Comparison of ENCODE assay signal across 1 cellular context in genomic region chr6:42746452-42747400, GRCh38.
TF ChIP-seq lines count a peak whose summit lies in the region.

No MANE protein-coding gene starts in this region.

TF ChIP-seq in WTC11, 78 proteins besides CTCF, POLR2A, EP300 and RAD21 (continued from another document and continues in another):
- TF ChIP-seq IRF1 (CRISPR knock-in tag; IDR thresholded peaks at IDR 0.05) (no peak), FOXK1 (CRISPR knock-in tag; IDR thresholded peaks at IDR 0.05) (peak; percentile 35; the same call in 1 of the 2 replicates), SMAD4 (CRISPR knock-in tag; IDR thresholded peaks at IDR 0.05) (no peak), TEAD1 (CRISPR knock-in tag; IDR thresholded peaks at IDR 0.05) (peak; percentile 12; the same call in 1 of the 2 replicates), SP1 (CRISPR knock-in tag; conservative IDR thresholded peaks at IDR 0.05) (peak; percentile 75; the same call in 1 of the 2 replicates), IRF2 (CRISPR knock-in tag; IDR thresholded peaks at IDR 0.05; ENCODE audit: borderline replicate concordance, low read depth) (no peak), TEAD4 (CRISPR knock-in tag; IDR thresholded peaks at IDR 0.05) (no peak), AR (CRISPR knock-in tag; IDR thresholded peaks at IDR 0.05) (no peak), ZNF396 (CRISPR knock-in tag; IDR thresholded peaks at IDR 0.05; ENCODE audit: borderline replicate concordance) (no peak), CDX4 (CRISPR knock-in tag; IDR thresholded peaks at IDR 0.05; ENCODE audit: borderline replicate concordance) (no peak), ZNF263 (CRISPR knock-in tag; IDR thresholded peaks at IDR 0.05; ENCODE audit: low read depth) (no peak), ZBTB21 (CRISPR knock-in tag; IDR thresholded peaks at IDR 0.05; ENCODE audit: borderline replicate concordance) (0 out of 2 replicates have a peak, but pooled peaks have one; percentile 24), NR1H2 (CRISPR knock-in tag; IDR thresholded peaks at IDR 0.05) (no peak), MXD4 (CRISPR knock-in tag; IDR thresholded peaks at IDR 0.05; ENCODE audit: borderline replicate concordance) (no peak), HMGA2 (CRISPR knock-in tag; IDR thresholded peaks at IDR 0.05) (no peak), ATF3 (CRISPR knock-in tag; conservative IDR thresholded peaks at IDR 0.05) (no peak), ZNF317 (CRISPR knock-in tag; IDR thresholded peaks at IDR 0.05; ENCODE audit: borderline replicate concordance, low read depth) (no peak), PRRX2 (CRISPR knock-in tag; IDR thresholded peaks at IDR 0.05) (no peak), KAT7 (CRISPR knock-in tag; IDR thresholded peaks at IDR 0.05; ENCODE audit: borderline replicate concordance) (no peak), ESRRA (CRISPR knock-in tag; IDR thresholded peaks at IDR 0.05; ENCODE audit: borderline replicate concordance) (no peak), TCF7 (CRISPR knock-in tag; IDR thresholded peaks at IDR 0.05; ENCODE audit: low read depth) (no peak), ETV6 (CRISPR knock-in tag; IDR thresholded peaks at IDR 0.05) (0 out of 2 replicates have a peak, but pooled peaks have one; percentile 39), CBFB (CRISPR knock-in tag; IDR thresholded peaks at IDR 0.05; ENCODE audit: low read depth) (no peak), ZNF219 (CRISPR knock-in tag; IDR thresholded peaks at IDR 0.05; ENCODE audit: borderline replicate concordance) (0 out of 2 replicates have a peak, but pooled peaks have one; percentile 25), GTF2I (CRISPR knock-in tag; conservative IDR thresholded peaks at IDR 0.05) (no peak), ZMAT4 (CRISPR knock-in tag; IDR thresholded peaks at IDR 0.05) (no peak), ZNF138 (CRISPR knock-in tag; conservative IDR thresholded peaks at IDR 0.05) (no peak), RORB (CRISPR knock-in tag; IDR thresholded peaks at IDR 0.05) (no peak)
- TF ChIP-seq, protein P1, sequence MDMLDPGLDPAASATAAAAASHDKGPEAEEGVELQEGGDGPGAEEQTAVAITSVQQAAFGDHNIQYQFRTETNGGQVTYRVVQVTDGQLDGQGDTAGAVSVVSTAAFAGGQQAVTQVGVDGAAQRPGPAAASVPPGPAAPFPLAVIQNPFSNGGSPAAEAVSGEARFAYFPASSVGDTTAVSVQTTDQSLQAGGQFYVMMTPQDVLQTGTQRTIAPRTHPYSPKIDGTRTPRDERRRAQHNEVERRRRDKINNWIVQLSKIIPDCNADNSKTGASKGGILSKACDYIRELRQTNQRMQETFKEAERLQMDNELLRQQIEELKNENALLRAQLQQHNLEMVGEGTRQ (CRISPR knock-in tag; IDR thresholded peaks at IDR 0.05): no peak
- TF ChIP-seq, protein P2, sequence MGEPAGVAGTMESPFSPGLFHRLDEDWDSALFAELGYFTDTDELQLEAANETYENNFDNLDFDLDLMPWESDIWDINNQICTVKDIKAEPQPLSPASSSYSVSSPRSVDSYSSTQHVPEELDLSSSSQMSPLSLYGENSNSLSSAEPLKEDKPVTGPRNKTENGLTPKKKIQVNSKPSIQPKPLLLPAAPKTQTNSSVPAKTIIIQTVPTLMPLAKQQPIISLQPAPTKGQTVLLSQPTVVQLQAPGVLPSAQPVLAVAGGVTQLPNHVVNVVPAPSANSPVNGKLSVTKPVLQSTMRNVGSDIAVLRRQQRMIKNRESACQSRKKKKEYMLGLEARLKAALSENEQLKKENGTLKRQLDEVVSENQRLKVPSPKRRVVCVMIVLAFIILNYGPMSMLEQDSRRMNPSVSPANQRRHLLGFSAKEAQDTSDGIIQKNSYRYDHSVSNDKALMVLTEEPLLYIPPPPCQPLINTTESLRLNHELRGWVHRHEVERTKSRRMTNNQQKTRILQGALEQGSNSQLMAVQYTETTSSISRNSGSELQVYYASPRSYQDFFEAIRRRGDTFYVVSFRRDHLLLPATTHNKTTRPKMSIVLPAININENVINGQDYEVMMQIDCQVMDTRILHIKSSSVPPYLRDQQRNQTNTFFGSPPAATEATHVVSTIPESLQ (CRISPR knock-in tag; IDR thresholded peaks at IDR 0.05): no peak
- TF ChIP-seq, protein P3, sequence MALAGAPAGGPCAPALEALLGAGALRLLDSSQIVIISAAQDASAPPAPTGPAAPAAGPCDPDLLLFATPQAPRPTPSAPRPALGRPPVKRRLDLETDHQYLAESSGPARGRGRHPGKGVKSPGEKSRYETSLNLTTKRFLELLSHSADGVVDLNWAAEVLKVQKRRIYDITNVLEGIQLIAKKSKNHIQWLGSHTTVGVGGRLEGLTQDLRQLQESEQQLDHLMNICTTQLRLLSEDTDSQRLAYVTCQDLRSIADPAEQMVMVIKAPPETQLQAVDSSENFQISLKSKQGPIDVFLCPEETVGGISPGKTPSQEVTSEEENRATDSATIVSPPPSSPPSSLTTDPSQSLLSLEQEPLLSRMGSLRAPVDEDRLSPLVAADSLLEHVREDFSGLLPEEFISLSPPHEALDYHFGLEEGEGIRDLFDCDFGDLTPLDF (CRISPR knock-in tag; IDR thresholded peaks at IDR 0.05): 0 out of 2 replicates have a peak, but pooled peaks have one; percentile 12
- TF ChIP-seq, protein P4, sequence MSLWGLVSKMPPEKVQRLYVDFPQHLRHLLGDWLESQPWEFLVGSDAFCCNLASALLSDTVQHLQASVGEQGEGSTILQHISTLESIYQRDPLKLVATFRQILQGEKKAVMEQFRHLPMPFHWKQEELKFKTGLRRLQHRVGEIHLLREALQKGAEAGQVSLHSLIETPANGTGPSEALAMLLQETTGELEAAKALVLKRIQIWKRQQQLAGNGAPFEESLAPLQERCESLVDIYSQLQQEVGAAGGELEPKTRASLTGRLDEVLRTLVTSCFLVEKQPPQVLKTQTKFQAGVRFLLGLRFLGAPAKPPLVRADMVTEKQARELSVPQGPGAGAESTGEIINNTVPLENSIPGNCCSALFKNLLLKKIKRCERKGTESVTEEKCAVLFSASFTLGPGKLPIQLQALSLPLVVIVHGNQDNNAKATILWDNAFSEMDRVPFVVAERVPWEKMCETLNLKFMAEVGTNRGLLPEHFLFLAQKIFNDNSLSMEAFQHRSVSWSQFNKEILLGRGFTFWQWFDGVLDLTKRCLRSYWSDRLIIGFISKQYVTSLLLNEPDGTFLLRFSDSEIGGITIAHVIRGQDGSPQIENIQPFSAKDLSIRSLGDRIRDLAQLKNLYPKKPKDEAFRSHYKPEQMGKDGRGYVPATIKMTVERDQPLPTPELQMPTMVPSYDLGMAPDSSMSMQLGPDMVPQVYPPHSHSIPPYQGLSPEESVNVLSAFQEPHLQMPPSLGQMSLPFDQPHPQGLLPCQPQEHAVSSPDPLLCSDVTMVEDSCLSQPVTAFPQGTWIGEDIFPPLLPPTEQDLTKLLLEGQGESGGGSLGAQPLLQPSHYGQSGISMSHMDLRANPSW (CRISPR knock-in tag; conservative IDR thresholded peaks at IDR 0.05; ENCODE audit: low read depth): no peak
- TF ChIP-seq, protein P5, sequence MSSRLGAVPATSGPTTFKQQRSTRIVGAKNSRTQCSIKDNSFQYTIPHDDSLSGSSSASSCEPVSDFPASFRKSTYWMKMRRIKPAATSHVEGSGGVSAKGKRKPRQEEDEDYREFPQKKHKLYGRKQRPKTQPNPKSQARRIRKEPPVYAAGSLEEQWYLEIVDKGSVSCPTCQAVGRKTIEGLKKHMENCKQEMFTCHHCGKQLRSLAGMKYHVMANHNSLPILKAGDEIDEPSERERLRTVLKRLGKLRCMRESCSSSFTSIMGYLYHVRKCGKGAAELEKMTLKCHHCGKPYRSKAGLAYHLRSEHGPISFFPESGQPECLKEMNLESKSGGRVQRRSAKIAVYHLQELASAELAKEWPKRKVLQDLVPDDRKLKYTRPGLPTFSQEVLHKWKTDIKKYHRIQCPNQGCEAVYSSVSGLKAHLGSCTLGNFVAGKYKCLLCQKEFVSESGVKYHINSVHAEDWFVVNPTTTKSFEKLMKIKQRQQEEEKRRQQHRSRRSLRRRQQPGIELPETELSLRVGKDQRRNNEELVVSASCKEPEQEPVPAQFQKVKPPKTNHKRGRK (CRISPR knock-in tag; IDR thresholded peaks at IDR 0.05; ENCODE audit: borderline replicate concordance): no peak
- TF ChIP-seq, protein P6, sequence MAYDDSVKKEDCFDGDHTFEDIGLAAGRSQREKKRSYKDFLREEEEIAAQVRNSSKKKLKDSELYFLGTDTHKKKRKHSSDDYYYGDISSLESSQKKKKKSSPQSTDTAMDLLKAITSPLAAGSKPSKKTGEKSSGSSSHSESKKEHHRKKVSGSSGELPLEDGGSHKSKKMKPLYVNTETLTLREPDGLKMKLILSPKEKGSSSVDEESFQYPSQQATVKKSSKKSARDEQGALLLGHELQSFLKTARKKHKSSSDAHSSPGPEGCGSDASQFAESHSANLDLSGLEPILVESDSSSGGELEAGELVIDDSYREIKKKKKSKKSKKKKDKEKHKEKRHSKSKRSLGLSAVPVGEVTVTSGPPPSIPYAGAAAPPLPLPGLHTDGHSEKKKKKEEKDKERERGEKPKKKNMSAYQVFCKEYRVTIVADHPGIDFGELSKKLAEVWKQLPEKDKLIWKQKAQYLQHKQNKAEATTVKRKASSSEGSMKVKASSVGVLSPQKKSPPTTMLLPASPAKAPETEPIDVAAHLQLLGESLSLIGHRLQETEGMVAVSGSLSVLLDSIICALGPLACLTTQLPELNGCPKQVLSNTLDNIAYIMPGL (CRISPR knock-in tag; IDR thresholded peaks at IDR 0.05): no peak
- TF ChIP-seq, protein P7, sequence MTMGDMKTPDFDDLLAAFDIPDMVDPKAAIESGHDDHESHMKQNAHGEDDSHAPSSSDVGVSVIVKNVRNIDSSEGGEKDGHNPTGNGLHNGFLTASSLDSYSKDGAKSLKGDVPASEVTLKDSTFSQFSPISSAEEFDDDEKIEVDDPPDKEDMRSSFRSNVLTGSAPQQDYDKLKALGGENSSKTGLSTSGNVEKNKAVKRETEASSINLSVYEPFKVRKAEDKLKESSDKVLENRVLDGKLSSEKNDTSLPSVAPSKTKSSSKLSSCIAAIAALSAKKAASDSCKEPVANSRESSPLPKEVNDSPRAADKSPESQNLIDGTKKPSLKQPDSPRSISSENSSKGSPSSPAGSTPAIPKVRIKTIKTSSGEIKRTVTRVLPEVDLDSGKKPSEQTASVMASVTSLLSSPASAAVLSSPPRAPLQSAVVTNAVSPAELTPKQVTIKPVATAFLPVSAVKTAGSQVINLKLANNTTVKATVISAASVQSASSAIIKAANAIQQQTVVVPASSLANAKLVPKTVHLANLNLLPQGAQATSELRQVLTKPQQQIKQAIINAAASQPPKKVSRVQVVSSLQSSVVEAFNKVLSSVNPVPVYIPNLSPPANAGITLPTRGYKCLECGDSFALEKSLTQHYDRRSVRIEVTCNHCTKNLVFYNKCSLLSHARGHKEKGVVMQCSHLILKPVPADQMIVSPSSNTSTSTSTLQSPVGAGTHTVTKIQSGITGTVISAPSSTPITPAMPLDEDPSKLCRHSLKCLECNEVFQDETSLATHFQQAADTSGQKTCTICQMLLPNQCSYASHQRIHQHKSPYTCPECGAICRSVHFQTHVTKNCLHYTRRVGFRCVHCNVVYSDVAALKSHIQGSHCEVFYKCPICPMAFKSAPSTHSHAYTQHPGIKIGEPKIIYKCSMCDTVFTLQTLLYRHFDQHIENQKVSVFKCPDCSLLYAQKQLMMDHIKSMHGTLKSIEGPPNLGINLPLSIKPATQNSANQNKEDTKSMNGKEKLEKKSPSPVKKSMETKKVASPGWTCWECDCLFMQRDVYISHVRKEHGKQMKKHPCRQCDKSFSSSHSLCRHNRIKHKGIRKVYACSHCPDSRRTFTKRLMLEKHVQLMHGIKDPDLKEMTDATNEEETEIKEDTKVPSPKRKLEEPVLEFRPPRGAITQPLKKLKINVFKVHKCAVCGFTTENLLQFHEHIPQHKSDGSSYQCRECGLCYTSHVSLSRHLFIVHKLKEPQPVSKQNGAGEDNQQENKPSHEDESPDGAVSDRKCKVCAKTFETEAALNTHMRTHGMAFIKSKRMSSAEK (CRISPR knock-in tag; IDR thresholded peaks at IDR 0.05; ENCODE audit: borderline replicate concordance): no peak
- TF ChIP-seq, protein P8, sequence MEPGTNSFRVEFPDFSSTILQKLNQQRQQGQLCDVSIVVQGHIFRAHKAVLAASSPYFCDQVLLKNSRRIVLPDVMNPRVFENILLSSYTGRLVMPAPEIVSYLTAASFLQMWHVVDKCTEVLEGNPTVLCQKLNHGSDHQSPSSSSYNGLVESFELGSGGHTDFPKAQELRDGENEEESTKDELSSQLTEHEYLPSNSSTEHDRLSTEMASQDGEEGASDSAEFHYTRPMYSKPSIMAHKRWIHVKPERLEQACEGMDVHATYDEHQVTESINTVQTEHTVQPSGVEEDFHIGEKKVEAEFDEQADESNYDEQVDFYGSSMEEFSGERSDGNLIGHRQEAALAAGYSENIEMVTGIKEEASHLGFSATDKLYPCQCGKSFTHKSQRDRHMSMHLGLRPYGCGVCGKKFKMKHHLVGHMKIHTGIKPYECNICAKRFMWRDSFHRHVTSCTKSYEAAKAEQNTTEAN (CRISPR knock-in tag; IDR thresholded peaks at IDR 0.05): peak; percentile 75; the same call in 1 of the 2 replicates
